In genomic region chr1:155083865-155084721, GRCh38 we compare ENCODE assay signal across 8 cellular contexts. TPM values are rescaled to one million over a fixed set of nuclear protein-coding genes. Genes with fewer than 3 reads are reported as not detected.
A peak's percentile ranks its signal among the peaks of the same experiment; 100 is the strongest.
DNase-seq lines count a peak whose midpoint lies in the region; ATAC-seq and TF ChIP-seq lines count a peak whose summit lies in the region.

No MANE protein-coding gene starts in this region.

- peaks cover 51% of the 10 kb centered on the region for H3K27me3 ChIP-seq in kidney epithelial cell (ENCODE audit: control insufficient read depth, insufficient read depth, low read length)
- H3K27me3 ChIP-seq in testis: no peaks in the 10 kb centered on the region

- intact Hi-C loops in testis (cut with DNase I; ENCODE audit: low total_unique reads): no loop called here

- peaks cover 47% of the 10 kb centered on the region for H3K4me1 ChIP-seq in testis

- H3K36me3 ChIP-seq in kidney epithelial cell (ENCODE audit: control insufficient read depth, insufficient read depth, low read length) (no peaks in the 10 kb centered on the region), testis (ENCODE audit: low read depth, missing control alignments) (no peaks in the 10 kb centered on the region)

- ATAC-seq in GM21619 (IDR thresholded peaks at IDR 0.05; ENCODE audit: unreplicated experiment): no peak

- in situ Hi-C loops in GM13976 (cut with MboI; ENCODE audit: low sequenced_read_pairs, unreplicated experiment): no loop called here

- DNase-seq in CD1c-positive myeloid dendritic cell (ENCODE audit: extremely low spot score) (peak; percentile 45), GM13976 (ENCODE audit: low spot score) (no peak), NCI-H345 (lab: John Stamatoyannopoulos, UW) (peak; percentile 75), kidney epithelial cell (ENCODE audit: low read depth) (no peak), testis (peak; percentile 58), C1 segment of cervical spinal cord (lab: John Stamatoyannopoulos, UW) (no peak)

- peak overlapping the region; percentile 87 for H3K27ac ChIP-seq in angular gyrus (ENCODE audit: low read depth, low read length)
- peak overlapping the region in 1 of 2 donors; percentile 83 for H3K27ac ChIP-seq in testis

- peak; percentile 24 for TF ChIP-seq CTCF in GM13976 (IDR thresholded peaks at IDR 0.05; ENCODE audit: borderline replicate concordance, control extremely low read depth, extremely low read depth, insufficient read depth, missing control alignments)
- no peak for TF ChIP-seq CTCF in kidney epithelial cell (IDR thresholded peaks at IDR 0.05; ENCODE audit: insufficient read depth, low read length, poor library complexity, severe bottlenecking)
- TF ChIP-seq CTCF in testis (IDR thresholded peaks at IDR 0.05): no peak

- WGBS in testis, 2 donors: 23 to 30% methylated on average over 14 to 21 of the region's 21 CpGs

- H3K9me3 ChIP-seq in testis: no peaks in the 10 kb centered on the region

- H3K4me3 ChIP-seq in kidney epithelial cell (ENCODE audit: low read depth, low read length) (peak overlapping the region; percentile 25), testis (peak overlapping the region; percentile 69 to 71)

- TF ChIP-seq POLR2A in testis (IDR thresholded peaks at IDR 0.05): no peak

RNA-seq across cellular contexts. Expression of gene EFNA3, which starts 5.5 kb away (rescaled TPM):
- total RNA-seq in kidney epithelial cell (1.6 and 1.7 TPM in 2 replicates), testis (1 to 10 TPM; 7.5 to 7.7 TPM)
- polyA plus RNA-seq in testis (ENCODE audit: insufficient read depth, low read depth, low replicate concordance): 9.9 TPM

RNA-seq across cellular contexts. Expression of gene EFNA4, which starts 20.6 kb away (rescaled TPM):
- total RNA-seq in kidney epithelial cell (16.8 and 19.9 TPM in 2 replicates), testis (1 to 10 TPM; 5.3 to 6.9 TPM)
- polyA plus RNA-seq in testis (ENCODE audit: insufficient read depth, low read depth, low replicate concordance): 6.0 TPM

RNA-seq across cellular contexts. Expression of gene ADAM15, which starts 33.0 kb away (rescaled TPM):
- total RNA-seq in kidney epithelial cell (186 and 209 TPM in 2 replicates), testis (10 to 100 TPM; 30.7 to 34.5 TPM)
- polyA plus RNA-seq in testis (ENCODE audit: insufficient read depth, low read depth, low replicate concordance): 42.6 TPM

RNA-seq across cellular contexts. Expression of gene EFNA1, which starts 43.6 kb away (rescaled TPM):
- total RNA-seq in kidney epithelial cell (126 and 166 TPM in 2 replicates), testis (10 to 100 TPM; 13.1 to 14.5 TPM)
- polyA plus RNA-seq in testis (ENCODE audit: insufficient read depth, low read depth, low replicate concordance): 13.0 TPM

RNA-seq across cellular contexts. Expression of gene DCST1, which starts 50.5 kb away (rescaled TPM):
- total RNA-seq in kidney epithelial cell (not detected in 2 replicates), testis (1 to 10 TPM; 4.5 to 9.4 TPM)
- 15.2 TPM for polyA plus RNA-seq in testis (ENCODE audit: insufficient read depth, low read depth, low replicate concordance)

Comparison
In these comparisons a context has a peak if more than half of its experiments do, and no peak if none do; other contexts are left out.
1. DNase-seq: peak in CD1c-positive myeloid dendritic cell (single experiment), NCI-H345 (single experiment) and testis (single experiment); none in GM13976 (single experiment), kidney epithelial cell (single experiment) and C1 segment of cervical spinal cord (0 of 14).